In the genomic region with DNA sequence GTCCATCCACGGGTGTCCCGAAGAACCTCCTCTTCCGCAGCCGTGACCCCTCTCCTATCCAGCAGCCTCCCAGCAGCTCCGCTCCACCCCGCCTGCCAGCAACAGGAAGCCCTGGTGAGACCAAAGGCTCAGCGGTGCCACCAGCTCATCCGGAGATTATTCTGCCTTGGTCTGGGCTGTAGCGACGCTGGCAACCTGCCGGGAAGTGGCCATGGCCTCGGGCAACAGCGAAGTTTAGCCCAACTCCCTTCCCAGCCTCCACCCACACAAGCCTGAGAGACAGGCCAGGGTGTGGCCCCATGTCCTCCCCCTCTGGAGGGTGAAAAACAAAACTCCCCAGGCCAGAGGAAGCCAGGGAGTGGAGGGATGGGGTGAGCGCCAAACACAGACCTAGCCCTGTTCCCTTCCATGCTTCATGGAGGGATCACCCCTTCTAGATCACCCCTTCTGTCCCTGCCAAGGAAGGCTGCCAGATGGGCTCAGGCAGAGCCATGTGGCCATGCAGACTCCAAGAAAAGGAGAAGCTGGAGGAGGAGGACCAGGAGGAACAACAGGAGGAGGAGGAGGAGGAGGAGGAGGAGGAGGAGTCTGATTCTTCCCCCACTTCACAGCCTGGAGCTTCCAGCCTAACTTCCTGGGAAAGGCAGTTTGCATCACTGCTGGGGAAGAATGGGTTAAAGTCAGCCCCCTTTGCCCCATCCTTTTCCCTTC, we compare ENCODE assay signal across 9 cellular contexts. TPM values are rescaled to one million over a fixed set of nuclear protein-coding genes. Genes with fewer than 3 reads are reported as not detected.
A peak's percentile ranks its signal among the peaks of the same experiment; 100 is the strongest.
DNase-seq lines count a peak whose midpoint lies in the region; ATAC-seq and TF ChIP-seq lines count a peak whose summit lies in the region.
"Had no signal": no experiment of that assay in that cellular context is flagged by ENCODE, and none has a peak within 500 bp of the region (broad histone marks: within the 10 kb centered on the region; RNA-seq: fewer than 3 reads in every experiment).

No MANE protein-coding gene starts in this region.

- H3K36me3 Mint-ChIP-seq in nephron (ENCODE audit: low read depth): peaks cover 17% of the 10 kb centered on the region

- peak overlapping the region; percentile 71 to 76 for H3K4me3 ChIP-seq in vagina

- in situ Hi-C loops in KBM-7 (cut with MboI; ENCODE audit: low pct_unique_long_range_greater_than_20kb, low sequenced_read_pairs): no loop called here

- DNase-seq in EH (ENCODE audit: low read depth): peak; percentile 89
- DNase-seq in KBM-7: peak; percentile 67
- DNase-seq in activated CD8-positive, alpha-beta memory T cell treated with anti-CD3 and anti-CD28 coated beads for 24 hours: peak; percentile 68
- peak in 1 of 2 donors; percentile 95 for DNase-seq in vagina (ENCODE audit: extremely low spot score in 2 of 2)

- ATAC-seq in esophagus mucosa (peak; percentile 45), GM19023 (IDR thresholded peaks at IDR 0.05; ENCODE audit: unreplicated experiment) (no peak), GM18873 (IDR thresholded peaks at IDR 0.05; ENCODE audit: low FRiP score, unreplicated experiment) (no peak)

- H3K27ac ChIP-seq in vagina: peak overlapping the region; percentile 89

- peaks cover 58% of the 10 kb centered on the region for H3K4me1 ChIP-seq in vagina

- H3K27me3 Mint-ChIP-seq in nephron (ENCODE audit: low read depth): peaks cover 8% of the 10 kb centered on the region

- H3K9me3 Mint-ChIP-seq in nephron: no peaks in the 10 kb centered on the region

- no peak for TF ChIP-seq POLR2A in vagina (IDR thresholded peaks at IDR 0.05)

- H3K4me1 Mint-ChIP-seq in nephron: peaks cover 6% of the 10 kb centered on the region

- intact Hi-C loops in vagina (cut with DNase I): no loop called here

- H3K27ac Mint-ChIP-seq in nephron: peak overlapping the region in 2 of 3 experiments; percentile 56 to 59

- TF ChIP-seq CTCF in nephron (IDR thresholded peaks at IDR 0.05; ENCODE audit: unreplicated experiment in 3 of 3) (no peak), vagina (IDR thresholded peaks at IDR 0.05) (no peak)

- no peaks in the 10 kb centered on the region for H3K9me3 ChIP-seq in vagina

- H3K27me3 ChIP-seq in vagina: no peaks in the 10 kb centered on the region

- peak overlapping the region; percentile 81 to 87 (median 85) for H3K4me3 Mint-ChIP-seq in nephron

- peaks cover 0 to 32% of the 10 kb centered on the region in 2 donors for H3K36me3 ChIP-seq in vagina

RNA-seq across cellular contexts. Expression of a gene that starts 0.9 kb away (rescaled TPM):
- 2.7 TPM for total RNA-seq in esophagus mucosa
- total RNA-seq in vagina: 94.3 TPM

RNA-seq across cellular contexts. Expression of a gene that starts 7.5 kb away (rescaled TPM):
- total RNA-seq in esophagus mucosa: 0.04 TPM
- not detected for total RNA-seq in vagina
- total RNA-seq: activated CD8-positive, alpha-beta memory T cell treated with anti-CD3 and anti-CD28 coated beads for 36 hours had no signal

RNA-seq across cellular contexts. Expression of a gene that starts 27.8 kb away (rescaled TPM):
- total RNA-seq in esophagus mucosa: not detected
- total RNA-seq in vagina: not detected

RNA-seq across cellular contexts. Expression of a gene that starts 42.3 kb away (rescaled TPM):
- total RNA-seq in esophagus mucosa (0.16 TPM), vagina (4.2 TPM)

RNA-seq across cellular contexts. Expression of a gene that starts 54.8 kb away (rescaled TPM):
- total RNA-seq in esophagus mucosa (23.5 TPM), vagina (22.8 TPM)

Comparison
In these comparisons a context has a peak if more than half of its experiments do, and no peak if none do; other contexts are left out.
1. RNA of a gene that starts 0.9 kb away (total RNA-seq): 94.3 TPM in vagina (single experiment); 2.7 TPM in esophagus mucosa (single experiment); every median in the first group is over 10 times any median in the second.